Comparison of ENCODE assay signal across 14 cellular contexts in the genomic region with DNA sequence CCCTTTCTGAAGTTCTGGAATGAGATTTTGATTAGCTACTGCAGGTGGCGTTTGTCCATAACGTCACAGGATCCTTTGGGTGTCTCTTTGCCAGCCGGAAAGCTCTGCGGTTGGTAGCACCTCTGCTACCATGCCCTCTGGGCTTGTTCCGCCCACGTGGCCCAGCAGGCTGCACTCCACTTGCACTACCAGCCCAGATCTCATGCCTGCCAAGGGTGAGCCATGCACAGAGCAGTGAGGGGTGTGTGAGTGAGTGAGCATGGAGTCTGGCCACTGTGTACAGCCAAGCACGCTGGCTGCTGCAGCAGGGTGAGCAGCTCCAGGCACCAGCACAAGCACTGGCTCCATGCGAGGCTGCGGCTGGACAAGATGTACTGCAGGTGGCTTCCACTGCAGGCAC. TPM values are rescaled to one million over a fixed set of nuclear protein-coding genes. Genes with fewer than 3 reads are reported as not detected.
DNase-seq lines count a peak whose midpoint lies in the region; ATAC-seq and TF ChIP-seq lines count a peak whose summit lies in the region.
"Had no signal": no experiment of that assay in that cellular context is flagged by ENCODE, and none has a peak within 500 bp of the region (broad histone marks: within the 10 kb centered on the region; RNA-seq: fewer than 3 reads in every experiment).

No MANE protein-coding gene starts in this region.

- ATAC-seq in GM19463 (IDR thresholded peaks at IDR 0.05; ENCODE audit: unreplicated experiment), result no peak
- no peak for ATAC-seq in GM19328 (IDR thresholded peaks at IDR 0.05; ENCODE audit: unreplicated experiment)
- ATAC-seq: mucosa of descending colon, T-cell had no signal

- no peak overlapping the region for H3K27ac ChIP-seq in breast epithelium
- H3K27ac ChIP-seq in right atrium auricular region, result peak overlapping the region; percentile 59 to 63
- H3K27ac ChIP-seq in substantia nigra (ENCODE audit: low read depth, low read length, poor library complexity, severe bottlenecking), result peak overlapping the region; percentile 22
- H3K27ac ChIP-seq: BLaER1 treated with 17β-estradiol and CSF1 and Interleukin-3, amounts not matched to agents 10 nM and 100 nM had no signal

- no peaks in the 10 kb centered on the region for H3K9me3 ChIP-seq in breast epithelium
- no peaks in the 10 kb centered on the region for H3K9me3 ChIP-seq in right atrium auricular region
- H3K9me3 ChIP-seq: mucosa of descending colon had no signal

- TF ChIP-seq CTCF in breast epithelium (IDR thresholded peaks at IDR 0.05) (peak in 1 of 3 donors; percentile 32), right atrium auricular region (IDR thresholded peaks at IDR 0.05) (no peak)

- no peak for TF ChIP-seq POLR2A in breast epithelium (IDR thresholded peaks at IDR 0.05)

- intact Hi-C loops in breast epithelium (cut with DNase I; ENCODE audit: low total_unique reads), result no loop called here

- no peaks in the 10 kb centered on the region for H3K36me3 ChIP-seq in breast epithelium
- H3K36me3 ChIP-seq in right atrium auricular region, result no peaks in the 10 kb centered on the region

- no peak overlapping the region for H3K4me3 ChIP-seq in breast epithelium
- no peak overlapping the region for H3K4me3 ChIP-seq in right atrium auricular region
- H3K4me3 ChIP-seq: mucosa of descending colon had no signal

- H3K27me3 ChIP-seq in breast epithelium (no peaks in the 10 kb centered on the region), right atrium auricular region (no peaks in the 10 kb centered on the region)
- H3K27me3 ChIP-seq: BLaER1 treated with 17β-estradiol and CSF1 and Interleukin-3, amounts not matched to agents 10 nM and 100 nM had no signal

- DNase-seq in NCI-H1048 (lab: John Stamatoyannopoulos, UW) (peak; percentile 6), breast epithelium (ENCODE audit: low spot score in 2 of 2) (peak; percentile 84 to 86), right atrium auricular region (ENCODE audit: low spot score) (no peak), substantia nigra (lab: John Stamatoyannopoulos, UW) (peak in 23 of 49 donors; percentile 3 to 55 (median 23)), NCI-H1694 (lab: John Stamatoyannopoulos, UW) (no peak)
- DNase-seq: activated CD4-positive, CD25-positive, alpha-beta regulatory T cell; Kasumi-1; mucosa of descending colon; NCI-H187; stimulated activated CD4-positive, alpha-beta T cell treated with anti-CD3 and anti-CD28 coated beads, Interleukin-12 subunit alpha, Interleukin-12 subunit beta, amount 100 ng/mL, for 4 hours; T-cell had no signal

- H3K4me1 ChIP-seq in breast epithelium (no peaks in the 10 kb centered on the region), right atrium auricular region (peaks cover 0 to 32% of the 10 kb centered on the region in 2 donors)

RNA-seq across cellular contexts. Expression of gene HNRNPD, which starts 6.6 kb away (rescaled TPM):
- total RNA-seq in breast epithelium (100 to 1,000 TPM in 2 of 3 donors, 10 to 100 TPM in 1; 85.1 to 130 (median 122) TPM), right atrium auricular region (10 to 100 TPM; 45.7 to 48.7 TPM)

RNA-seq across cellular contexts. Expression of gene HNRNPDL, which starts 49.9 kb away (rescaled TPM):
- total RNA-seq in breast epithelium (100 to 1,000 TPM; 116 to 253 (median 211) TPM), right atrium auricular region (10 to 100 TPM; 81.2 to 85.4 TPM)

RNA-seq across cellular contexts. Expression of gene ENOPH1, which starts 50.0 kb away (rescaled TPM):
- total RNA-seq in breast epithelium, result 10 to 100 TPM; 19.2 to 30.8 (median 29.7) TPM
- total RNA-seq in right atrium auricular region, result 10 to 100 TPM; 15.0 to 16.6 TPM

Comparison
In these comparisons a context has a peak if more than half of its experiments do, and no peak if none do; other contexts are left out.
1. DNase-seq: peak in NCI-H1048 (single experiment) and breast epithelium (2 of 2); none in right atrium auricular region (single experiment) and NCI-H1694 (single experiment).
2. H3K27ac ChIP-seq: peak in right atrium auricular region (2 of 2) and substantia nigra (single experiment); none in breast epithelium (0 of 2).